ENCODE assay signal across 8 cellular contexts in the genomic region with DNA sequence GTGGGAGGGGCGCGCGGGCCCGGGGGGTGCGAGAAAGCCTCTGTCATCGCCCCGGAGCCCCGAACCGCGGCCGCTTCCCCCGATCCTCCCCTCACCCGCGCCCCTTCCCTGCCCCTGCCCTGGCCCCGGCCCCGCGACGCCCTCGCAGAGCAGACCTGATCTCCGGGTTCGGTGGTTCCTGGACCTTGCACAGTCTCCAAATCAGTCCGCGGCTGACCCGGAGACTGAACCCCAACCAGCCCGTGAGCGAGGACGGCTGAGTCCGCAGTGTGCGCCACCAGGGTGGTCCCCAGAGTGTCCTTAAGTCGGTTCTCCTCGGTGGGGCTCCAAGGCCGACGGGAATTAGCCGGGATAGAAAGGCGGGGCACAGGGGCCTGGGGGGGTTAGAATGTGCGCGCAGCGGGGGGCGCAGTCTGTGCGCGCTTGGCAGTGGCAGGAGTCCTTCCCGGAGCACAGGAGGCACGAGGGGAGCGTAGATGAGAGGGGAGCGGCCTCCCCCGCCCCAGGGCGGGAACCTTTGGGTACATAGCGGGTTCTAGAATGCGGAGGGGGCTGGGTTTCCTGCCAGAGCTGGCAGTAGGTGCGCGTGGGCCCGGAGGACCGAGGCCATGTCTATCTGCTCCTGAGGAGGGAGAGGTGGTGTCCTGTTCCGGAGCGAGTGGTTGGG. TPM values are rescaled to one million over a fixed set of nuclear protein-coding genes. Genes with fewer than 3 reads are reported as not detected.
DNase-seq lines count a peak whose midpoint lies in the region; ATAC-seq lines count a peak whose summit lies in the region.

No MANE protein-coding gene starts in this region.

- peak overlapping the region; percentile 17 to 45 for H3K4me3 ChIP-seq in CD4-positive, alpha-beta memory T cell (ENCODE audit: low read length in 2 of 2)
- H3K4me3 ChIP-seq in thymus (ENCODE audit: low read length), result peak overlapping the region; percentile 88

- H3K9me3 ChIP-seq in CD4-positive, alpha-beta memory T cell (ENCODE audit: control insufficient read depth in 1 of 2, low read length in 2 of 2), result no peaks in the 10 kb centered on the region
- no peaks in the 10 kb centered on the region for H3K9me3 ChIP-seq in thymus (ENCODE audit: control insufficient read depth)

- H3K36me3 ChIP-seq in CD4-positive, alpha-beta memory T cell (ENCODE audit: insufficient read depth, low read length), result no peaks in the 10 kb centered on the region
- peaks cover 8% of the 10 kb centered on the region for H3K36me3 ChIP-seq in thymus (ENCODE audit: control insufficient read depth, insufficient read depth)

- H3K27ac ChIP-seq in CD4-positive, alpha-beta memory T cell (ENCODE audit: low read depth, low read length), result peak overlapping the region; percentile 38
- H3K27ac ChIP-seq in cingulate gyrus (ENCODE audit: low read depth, low read length) (peak overlapping the region; percentile 47), thymus (ENCODE audit: low read depth) (peak overlapping the region; percentile 52)

- WGBS in thymus, result 7% methylated on average over 55 of the region's 55 CpGs

- peak overlapping the region; percentile 61 to 83 (median 76) for H3K4me3 Mint-ChIP-seq in CD4-positive, alpha-beta memory T cell

- H3K9me3 Mint-ChIP-seq in CD4-positive, alpha-beta memory T cell, result peaks cover 0 to 2% (median 0%) of the 10 kb centered on the region in 8 donors

- H3K27me3 ChIP-seq in CD4-positive, alpha-beta memory T cell (ENCODE audit: insufficient read depth, low read length), result no peaks in the 10 kb centered on the region
- H3K27me3 ChIP-seq in thymus (ENCODE audit: control insufficient read depth, insufficient read depth), result no peaks in the 10 kb centered on the region

- CTCF ChIA-PET in CD4-positive, alpha-beta memory T cell (lab: Charles Lee; ENCODE audit: partially characterized antibody), result no interaction called here

- H3K36me3 Mint-ChIP-seq in CD4-positive, alpha-beta memory T cell, result no peaks in the 10 kb centered on the region

- H3K4me1 Mint-ChIP-seq in CD4-positive, alpha-beta memory T cell, result peaks cover 2 to 19% (median 11%) of the 10 kb centered on the region in 4 donors

- intact Hi-C loops in CD4-positive, alpha-beta memory T cell (cut with micrococcal nuclease), result loop anchor here (1.0 to 2.0 kb wide), 3 partner anchors 14 to 84 kb away; a partner anchor contains a TSS

- peaks cover 10% of the 10 kb centered on the region for H3K4me1 ChIP-seq in CD4-positive, alpha-beta memory T cell (ENCODE audit: insufficient read depth, low read length)
- H3K4me1 ChIP-seq in thymus (ENCODE audit: control insufficient read depth, insufficient read depth, low read length), result peaks cover 3% of the 10 kb centered on the region

- POLR2A ChIA-PET in CD4-positive, alpha-beta memory T cell (lab: Charles Lee; ENCODE audit: partially characterized antibody), result interaction anchor here (1.2 kb wide), 1 partner anchor 21 kb away, joined by 5 read pairs; a partner anchor contains a TSS

- H3K27me3 Mint-ChIP-seq in CD4-positive, alpha-beta memory T cell, result no peaks in the 10 kb centered on the region

- peak in 2 of 5 donors; percentile 12 to 18 for DNase-seq in CD4-positive, alpha-beta memory T cell
- peak; percentile 37 for DNase-seq in RPMI8226
- peak; percentile 33 to 38 for DNase-seq in lung microvascular endothelial cell (ENCODE audit: low read depth in 2 of 2)

- ATAC-seq in GM21529 (IDR thresholded peaks at IDR 0.05; ENCODE audit: unreplicated experiment) (peak; percentile 22), HG03159 (IDR thresholded peaks at IDR 0.05; ENCODE audit: unreplicated experiment) (no peak), HG02678 (IDR thresholded peaks at IDR 0.05; ENCODE audit: unreplicated experiment) (no peak)

- H3K27ac Mint-ChIP-seq in CD4-positive, alpha-beta memory T cell, result peak overlapping the region in 5 of 7 donors; percentile 37 to 94 (median 66)

RNA-seq across cellular contexts. Expression of a gene that starts 0.8 kb away (rescaled TPM):
- total RNA-seq in CD4-positive, alpha-beta memory T cell, result 1 to 10 TPM; 1.7 to 2.6 TPM
- polyA plus RNA-seq in CD4-positive, alpha-beta memory T cell, result 1 to 10 TPM in 1 of 2 donors, under 1 TPM in 1; 0.48 to 1.3 TPM
- 8.1 and 8.9 TPM in 2 replicates for total RNA-seq in lung microvascular endothelial cell
- 10.4 TPM for polyA plus RNA-seq in thymus

RNA-seq across cellular contexts. Expression of a gene that starts 14.1 kb away (rescaled TPM):
- 100 to 1,000 TPM; 261 to 264 TPM for total RNA-seq in CD4-positive, alpha-beta memory T cell
- 100 to 1,000 TPM; 132 to 191 TPM for polyA plus RNA-seq in CD4-positive, alpha-beta memory T cell
- 308 and 320 TPM in 2 replicates for total RNA-seq in lung microvascular endothelial cell
- 177 TPM for polyA plus RNA-seq in thymus

RNA-seq across cellular contexts. Expression of a gene that starts 20.8 kb away (rescaled TPM):
- 10 to 100 TPM; 24.6 to 25.7 TPM for total RNA-seq in CD4-positive, alpha-beta memory T cell
- 10 to 100 TPM; 57.6 to 75.7 TPM for polyA plus RNA-seq in CD4-positive, alpha-beta memory T cell
- 43.4 and 44.6 TPM in 2 replicates for total RNA-seq in lung microvascular endothelial cell
- 46.4 TPM for polyA plus RNA-seq in thymus

RNA-seq across cellular contexts. Expression of a gene that starts 46.4 kb away (rescaled TPM):
- total RNA-seq in CD4-positive, alpha-beta memory T cell, result 1 to 10 TPM; 4.3 to 4.6 TPM
- polyA plus RNA-seq in CD4-positive, alpha-beta memory T cell, result 1 to 10 TPM; 1.7 to 2.4 TPM
- 36.3 and 43.6 TPM in 2 replicates for total RNA-seq in lung microvascular endothelial cell
- 37.5 TPM for polyA plus RNA-seq in thymus
